Comparison of ENCODE assay signal across 14 cellular contexts in the genomic region with DNA sequence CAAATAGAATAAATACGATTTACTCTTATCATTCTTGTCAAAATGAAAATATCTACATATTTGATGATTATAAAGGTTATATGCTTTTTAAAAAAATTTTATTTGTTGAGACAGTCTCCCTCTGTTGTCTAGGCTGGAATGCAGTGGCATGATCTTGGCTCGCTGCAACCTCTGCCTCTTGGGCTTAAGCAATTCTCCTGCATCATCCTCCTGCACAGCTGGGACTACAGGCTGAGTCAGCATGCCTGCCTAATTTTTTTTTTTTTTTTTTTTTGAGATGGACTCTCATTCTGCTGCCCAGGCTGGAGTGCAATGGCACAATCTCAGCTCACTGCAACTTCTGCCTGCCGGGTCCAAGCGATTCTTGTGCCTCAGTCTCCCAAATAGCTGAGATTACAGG. TPM values are rescaled to one million over a fixed set of nuclear protein-coding genes. Genes with fewer than 3 reads are reported as not detected.
DNase-seq lines count a peak whose midpoint lies in the region; ATAC-seq and TF ChIP-seq lines count a peak whose summit lies in the region.
"Had no signal": no experiment of that assay in that cellular context is flagged by ENCODE, and none has a peak within 500 bp of the region (broad histone marks: within the 10 kb centered on the region; RNA-seq: fewer than 3 reads in every experiment).

No MANE protein-coding gene starts in this region.

- DNase-seq in left cardiac atrium (no peak), cardiac septum (ENCODE audit: low spot score) (no peak), astrocyte of the hippocampus (ENCODE audit: low read depth, low spot score) (peak; percentile 18), glomerular visceral epithelial cell (ENCODE audit: extremely low spot score) (peak; percentile 31), testis (peak; percentile 20), GM03348 (ENCODE audit: low spot score) (no peak), mucosa of descending colon (no peak)
- DNase-seq: activated CD4-positive, alpha-beta memory T cell treated with anti-CD3 and anti-CD28 coated beads, Interleukin-2, amount 10 ng/mL, durations not matched to agents 7 days and 5 days; activated naive CD4-positive, alpha-beta T cell; DMS79; NCI-H524 treated with DMSO at 0.1 percent for 48 hours; T-helper 9 cell had no signal

- H3K4me3 ChIP-seq in testis, result no peak overlapping the region
- no peak overlapping the region for H3K4me3 ChIP-seq in mucosa of descending colon

- H3K27ac ChIP-seq in testis, result no peak overlapping the region

- no peaks in the 10 kb centered on the region for H3K27me3 ChIP-seq in testis

- intact Hi-C loops in left cardiac atrium (cut with DNase I), result no loop called here
- intact Hi-C loops in cardiac septum (cut with DNase I), result no loop called here
- intact Hi-C loops in testis (cut with DNase I; ENCODE audit: low total_unique reads), result no loop called here
- intact Hi-C loops in mucosa of descending colon (cut with DNase I, micrococcal nuclease), result no loop called here

- H3K36me3 ChIP-seq in testis (ENCODE audit: low read depth, missing control alignments) (no peaks in the 10 kb centered on the region), mucosa of descending colon (ENCODE audit: low read depth) (no peaks in the 10 kb centered on the region)

- H3K9me3 ChIP-seq in testis, result no peaks in the 10 kb centered on the region
- no peaks in the 10 kb centered on the region for H3K9me3 ChIP-seq in mucosa of descending colon

- TF ChIP-seq CTCF in testis (IDR thresholded peaks at IDR 0.05) (no peak), mucosa of descending colon (IDR thresholded peaks at IDR 0.05) (no peak)

- ATAC-seq in left cardiac atrium, result peak; percentile 63 to 86
- ATAC-seq in HG03571 (IDR thresholded peaks at IDR 0.05; ENCODE audit: unreplicated experiment), result no peak
- ATAC-seq in mucosa of descending colon, result no peak
- ATAC-seq: HCT116 had no signal

- WGBS in testis, 2 donors, result 88 to 93% methylated on average over 4 of the region's 4 CpGs

- TF ChIP-seq POLR2A in testis (IDR thresholded peaks at IDR 0.05), result no peak

- H3K4me1 ChIP-seq in testis, result no peaks in the 10 kb centered on the region
- no peaks in the 10 kb centered on the region for H3K4me1 ChIP-seq in mucosa of descending colon (ENCODE audit: low read depth)

RNA-seq across cellular contexts. Expression of a gene that starts 48.9 kb away (rescaled TPM):
- total RNA-seq in left cardiac atrium (10 to 100 TPM in 1 of 2 donors, 1 to 10 TPM in 1; 4.3 to 10.7 TPM), cardiac septum (6.6 TPM), testis (10 to 100 TPM; 10.6 to 18.0 TPM), mucosa of descending colon (1 to 10 TPM; 8.2 to 8.7 (median 8.3) TPM)
- polyA plus RNA-seq in testis (ENCODE audit: insufficient read depth, low read depth, low replicate concordance), result 8.7 TPM

RNA-seq across cellular contexts. Expression of a gene that starts 58.8 kb away (rescaled TPM):
- total RNA-seq in left cardiac atrium (10 to 100 TPM; 11.8 to 13.8 TPM), cardiac septum (10.7 TPM), testis (10 to 100 TPM; 17.0 to 29.4 TPM), mucosa of descending colon (10 to 100 TPM; 12.4 to 15.6 (median 13.6) TPM)
- 21.1 TPM for polyA plus RNA-seq in testis (ENCODE audit: insufficient read depth, low read depth, low replicate concordance)

Comparison
In these comparisons a context has a peak if more than half of its experiments do, and no peak if none do; other contexts are left out.
1. ATAC-seq: peak in left cardiac atrium (2 of 2); none in HG03571 (single experiment) and mucosa of descending colon (single experiment).
2. DNase-seq: peak in astrocyte of the hippocampus (single experiment), glomerular visceral epithelial cell (single experiment) and testis (single experiment); none in left cardiac atrium (single experiment), cardiac septum (single experiment), GM03348 (single experiment) and mucosa of descending colon (0 of 3).